ENCODE assay signal across 18 cellular contexts in the genomic region with DNA sequence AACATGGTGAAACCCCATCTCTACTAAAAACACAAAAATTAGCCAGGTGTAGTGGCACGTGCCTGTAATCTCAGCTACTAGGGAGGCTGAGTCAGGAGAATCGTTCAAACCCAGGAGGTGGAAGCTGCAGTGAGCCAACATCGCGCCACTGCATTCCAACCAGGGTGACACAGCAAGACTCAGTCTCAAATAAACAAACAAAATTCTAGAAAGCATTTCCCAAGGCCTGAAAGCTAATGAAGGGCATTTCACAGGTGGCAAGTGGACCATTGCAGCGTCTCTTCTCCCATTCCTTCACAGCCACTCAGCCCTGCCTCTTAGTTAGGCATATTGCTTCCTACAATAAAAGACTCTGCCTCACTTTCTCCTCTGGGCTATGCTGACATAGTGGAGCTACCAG. TPM values are rescaled to one million over a fixed set of nuclear protein-coding genes. Genes with fewer than 3 reads are reported as not detected.
"Had no signal": no experiment of that assay in that cellular context is flagged by ENCODE, and none has a peak within 500 bp of the region (broad histone marks: within the 10 kb centered on the region; RNA-seq: fewer than 3 reads in every experiment).

No MANE protein-coding gene starts in this region.

- H3K9me3 Mint-ChIP-seq: activated naive CD8-positive, alpha-beta T cell treated with anti-CD3 and anti-CD28 coated beads, Interleukin-2, amount 10 ng/mL, durations not matched to agents 7 days and 5 days; dendritic cell treated with granulocyte-macrophage colony-stimulating factor and Interleukin-4, amounts not matched to agents 40 ng/mL and 50 ng/mL, for 4 days; T-helper 2 cell treated with Interferon-gamma antibody and Interleukin-4, amounts not matched to agents 5 μg/mL and 100 μg/mL, for 36 hours had no signal

- ATAC-seq: foreskin keratinocyte, left cardiac atrium, lower lobe of right lung had no signal

- H3K4me3 Mint-ChIP-seq: activated naive CD8-positive, alpha-beta T cell treated with anti-CD3 and anti-CD28 coated beads, Interleukin-2, amount 10 ng/mL, durations not matched to agents 7 days and 5 days; dendritic cell treated with granulocyte-macrophage colony-stimulating factor and Interleukin-4, amounts not matched to agents 40 ng/mL and 50 ng/mL, for 4 days; mesothelial cell of epicardium; T-helper 2 cell treated with Interferon-gamma antibody and Interleukin-4, amounts not matched to agents 5 μg/mL and 100 μg/mL, for 36 hours had no signal

- H3K27ac Mint-ChIP-seq: activated naive CD8-positive, alpha-beta T cell treated with anti-CD3 and anti-CD28 coated beads, Interleukin-2, amount 10 ng/mL, durations not matched to agents 7 days and 5 days; dendritic cell treated with granulocyte-macrophage colony-stimulating factor and Interleukin-4, amounts not matched to agents 40 ng/mL and 50 ng/mL, for 4 days; mesothelial cell of epicardium; T-helper 2 cell treated with Interferon-gamma antibody and Interleukin-4, amounts not matched to agents 5 μg/mL and 100 μg/mL, for 36 hours had no signal

- H3K4me3 ChIP-seq: lower lobe of right lung, ovary, tibial nerve had no signal

- H3K4me1 ChIP-seq: foreskin keratinocyte, lower lobe of right lung had no signal

- H3K27me3 ChIP-seq: brain microvascular endothelial cell, foreskin keratinocyte, ovary, tibial nerve had no signal

- H3K27me3 Mint-ChIP-seq: dendritic cell treated with granulocyte-macrophage colony-stimulating factor and Interleukin-4, amounts not matched to agents 40 ng/mL and 50 ng/mL, for 4 days had no signal

- H3K36me3 ChIP-seq: brain microvascular endothelial cell, lower lobe of right lung, ovary, tibial nerve had no signal

- H3K9me3 ChIP-seq: lower lobe of right lung, ovary, tibial nerve had no signal

- DNase-seq: activated CD4-positive, CD25-positive, alpha-beta regulatory T cell treated with anti-CD3 and anti-CD28 coated beads, Interleukin-2, amount 50 U/mL, for 72 hours; activated naive CD4-positive, alpha-beta T cell; activated naive CD8-positive, alpha-beta T cell treated with anti-CD3 and anti-CD28 coated beads, Interleukin-2, amount 10 ng/mL, durations not matched to agents 7 days and 5 days; brain microvascular endothelial cell; effector memory CD4-positive, alpha-beta T cell; foreskin keratinocyte; left cardiac atrium; lower lobe of right lung; ovary; stimulated activated CD4-positive, alpha-beta T cell treated with anti-CD3 and anti-CD28 coated beads, Interleukin-2, amount 100 ng/mL, for 48 hours; stimulated activated naive CD4-positive, alpha-beta T cell had no signal

- H3K36me3 Mint-ChIP-seq: activated naive CD8-positive, alpha-beta T cell treated with anti-CD3 and anti-CD28 coated beads, Interleukin-2, amount 10 ng/mL, durations not matched to agents 7 days and 5 days; mesothelial cell of epicardium had no signal

- H3K4me1 Mint-ChIP-seq: activated naive CD8-positive, alpha-beta T cell treated with anti-CD3 and anti-CD28 coated beads, Interleukin-2, amount 10 ng/mL, durations not matched to agents 7 days and 5 days had no signal

RNA-seq across cellular contexts. Expression of gene RXFP2, which starts 13.5 kb away (rescaled TPM):
- total RNA-seq: activated CD8-positive, alpha-beta memory T cell treated with anti-CD3 and anti-CD28 coated beads for 36 hours; activated naive CD8-positive, alpha-beta T cell treated with anti-CD3 and anti-CD28 coated beads, Interleukin-2, amount 10 ng/mL, durations not matched to agents 7 days and 5 days; foreskin keratinocyte; left cardiac atrium; lower lobe of right lung; pulmonary artery endothelial cell had no signal
- polyA plus RNA-seq: foreskin keratinocyte, neural cell had no signal
